ENCODE assay signal across 30 cellular contexts in the genomic region with DNA sequence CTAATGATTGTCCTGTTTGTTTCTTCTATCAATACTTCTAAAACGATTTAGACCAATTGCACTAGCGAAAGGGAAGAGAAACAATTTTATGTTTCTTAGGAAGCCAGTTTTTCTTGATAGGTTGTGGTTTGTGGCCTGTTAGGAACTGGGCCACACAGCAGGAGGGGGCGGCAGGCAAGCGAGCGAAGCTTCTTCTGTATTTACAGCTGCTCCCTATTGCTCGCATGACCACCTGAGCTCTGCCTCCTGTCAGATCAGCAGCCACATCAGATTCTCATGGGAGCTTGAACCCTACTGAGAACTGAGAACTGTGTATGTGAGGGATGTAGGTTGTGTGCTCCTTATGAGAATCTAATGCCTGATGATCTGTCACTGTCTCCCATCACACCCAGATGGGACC.
"Had no signal": no experiment of that assay in that cellular context is flagged by ENCODE, and none has a peak within 500 bp of the region (broad histone marks: within the 10 kb centered on the region; RNA-seq: fewer than 3 reads in every experiment).

No MANE protein-coding gene starts in this region.

- H3K9me3 Mint-ChIP-seq: activated CD4-positive, alpha-beta memory T cell treated with anti-CD3 and anti-CD28 coated beads for 36 hours; activated CD4-positive, alpha-beta T cell treated with anti-CD3 and anti-CD28 coated beads, Interleukin-2, amount 10 ng/mL, durations not matched to agents 24 days and 14 days; activated T-cell treated with anti-CD3 and anti-CD28 coated beads, Interleukin-2, amount 50 U/mL, for 4 hours; activated T-helper 17 cell treated with anti-CD3 and anti-CD28 coated beads, Interleukin-2, amount 50 U/mL, for 72 hours; T-helper 2 cell treated with Interferon-gamma antibody and Interleukin-4, amounts not matched to agents 5 μg/mL and 100 μg/mL, for 36 hours had no signal

- ATAC-seq: activated CD4-positive, alpha-beta T cell treated with anti-CD3 and anti-CD28 coated beads for 36 hours; activated CD8-positive, alpha-beta T cell treated with anti-CD3 and anti-CD28 coated beads, Interleukin-2, amount 10 ng/mL, durations not matched to agents 7 days and 5 days; activated T-cell treated with anti-CD3 and anti-CD28 coated beads, Interleukin-2, amount 50 U/mL, for 4 hours; activated T-helper 17 cell treated with anti-CD3 and anti-CD28 coated beads, Interleukin-2, amount 50 U/mL, for 72 hours; body of pancreas; effector memory CD8-positive, alpha-beta T cell; foreskin keratinocyte; gastrocnemius medialis; heart left ventricle; T-helper 17 cell had no signal

- H3K4me1 ChIP-seq: body of pancreas, esophagus muscularis mucosa, foreskin keratinocyte, gastrocnemius medialis, heart left ventricle had no signal

- H3K36me3 ChIP-seq: esophagus muscularis mucosa, gastrocnemius medialis, heart left ventricle had no signal

- DNase-seq: activated CD4-positive, alpha-beta memory T cell treated with anti-CD3 and anti-CD28 coated beads for 36 hours; activated CD4-positive, alpha-beta T cell treated with anti-CD3 and anti-CD28 coated beads for 36 hours; activated CD4-positive, alpha-beta T cell treated with anti-CD3 and anti-CD28 coated beads, Interleukin-2, amount 10 ng/mL, durations not matched to agents 24 days and 14 days; activated CD4-positive, CD25-positive, alpha-beta regulatory T cell; activated CD4-positive, CD25-positive, alpha-beta regulatory T cell treated with anti-CD3 and anti-CD28 coated beads, Interleukin-2, amount 50 U/mL, for 72 hours; activated CD8-positive, alpha-beta T cell treated with anti-CD3 and anti-CD28 coated beads, Interleukin-2, amount 10 ng/mL, durations not matched to agents 7 days and 5 days; activated effector memory CD4-positive, alpha-beta T cell treated with Interleukin-2 at 50 U/mL for 16 hours; activated gamma-delta T cell treated with Interleukin-2 at 50 U/mL for 16 hours; activated naive CD4-positive, alpha-beta T cell treated with anti-CD3 and anti-CD28 coated beads, Interleukin-2, amount 50 U/mL, for 16 hours; activated naive CD4-positive, alpha-beta T cell treated with Interleukin-2 at 50 U/mL for 16 hours; activated T-cell treated with anti-CD3 and anti-CD28 coated beads, Interleukin-2, amount 50 U/mL, for 4 hours; amniotic stem cell; anterior cingulate cortex; body of pancreas; caudate nucleus; cortex of kidney; dermis blood vessel endothelial cell; effector CD4-positive, alpha-beta T cell; effector memory CD8-positive, alpha-beta T cell; erythroblast; foreskin keratinocyte; gastrocnemius medialis; glutamatergic neuron; heart left ventricle; T-helper 1 cell; T-helper 17 cell had no signal

- H3K27ac Mint-ChIP-seq: activated CD4-positive, alpha-beta memory T cell treated with anti-CD3 and anti-CD28 coated beads for 36 hours; activated CD4-positive, alpha-beta T cell treated with anti-CD3 and anti-CD28 coated beads for 36 hours; activated CD4-positive, alpha-beta T cell treated with anti-CD3 and anti-CD28 coated beads, Interleukin-2, amount 10 ng/mL, durations not matched to agents 24 days and 14 days; activated CD8-positive, alpha-beta T cell treated with anti-CD3 and anti-CD28 coated beads, Interleukin-2, amount 10 ng/mL, durations not matched to agents 7 days and 5 days; activated naive CD8-positive, alpha-beta T cell; activated T-helper 17 cell treated with anti-CD3 and anti-CD28 coated beads, Interleukin-2, amount 50 U/mL, for 72 hours; effector memory CD8-positive, alpha-beta T cell; T-helper 17 cell; T-helper 2 cell treated with Interferon-gamma antibody and Interleukin-4, amounts not matched to agents 5 μg/mL and 100 μg/mL, for 36 hours had no signal

- H3K4me1 Mint-ChIP-seq: activated CD4-positive, alpha-beta T cell treated with anti-CD3 and anti-CD28 coated beads for 36 hours; activated CD4-positive, alpha-beta T cell treated with anti-CD3 and anti-CD28 coated beads, Interleukin-2, amount 10 ng/mL, durations not matched to agents 24 days and 14 days; activated T-helper 17 cell treated with anti-CD3 and anti-CD28 coated beads, Interleukin-2, amount 50 U/mL, for 72 hours; T-helper 17 cell had no signal

- H3K27me3 Mint-ChIP-seq: effector memory CD8-positive, alpha-beta T cell had no signal

- H3K4me3 ChIP-seq: body of pancreas, esophagus muscularis mucosa, gastrocnemius medialis, heart left ventricle had no signal

- H3K9me3 ChIP-seq: body of pancreas, esophagus muscularis mucosa, gastrocnemius medialis, heart left ventricle had no signal

- H3K36me3 Mint-ChIP-seq: activated CD4-positive, alpha-beta memory T cell treated with anti-CD3 and anti-CD28 coated beads for 36 hours; activated naive CD8-positive, alpha-beta T cell had no signal

- H3K4me3 Mint-ChIP-seq: activated CD4-positive, alpha-beta memory T cell treated with anti-CD3 and anti-CD28 coated beads for 36 hours; activated CD4-positive, alpha-beta T cell treated with anti-CD3 and anti-CD28 coated beads for 36 hours; activated CD4-positive, alpha-beta T cell treated with anti-CD3 and anti-CD28 coated beads, Interleukin-2, amount 10 ng/mL, durations not matched to agents 24 days and 14 days; activated CD8-positive, alpha-beta T cell treated with anti-CD3 and anti-CD28 coated beads, Interleukin-2, amount 10 ng/mL, durations not matched to agents 7 days and 5 days; activated naive CD8-positive, alpha-beta T cell; activated T-cell treated with anti-CD3 and anti-CD28 coated beads, Interleukin-2, amount 50 U/mL, for 4 hours; activated T-helper 17 cell treated with anti-CD3 and anti-CD28 coated beads, Interleukin-2, amount 50 U/mL, for 72 hours; effector memory CD8-positive, alpha-beta T cell; T-helper 17 cell; T-helper 2 cell treated with Interferon-gamma antibody and Interleukin-4, amounts not matched to agents 5 μg/mL and 100 μg/mL, for 36 hours had no signal

- H3K27ac ChIP-seq: body of pancreas, esophagus muscularis mucosa, foreskin keratinocyte, gastrocnemius medialis, heart left ventricle had no signal

- H3K27me3 ChIP-seq: body of pancreas, foreskin keratinocyte, gastrocnemius medialis had no signal
